ENCODE assay signal across 8 cellular contexts in the genomic region with DNA sequence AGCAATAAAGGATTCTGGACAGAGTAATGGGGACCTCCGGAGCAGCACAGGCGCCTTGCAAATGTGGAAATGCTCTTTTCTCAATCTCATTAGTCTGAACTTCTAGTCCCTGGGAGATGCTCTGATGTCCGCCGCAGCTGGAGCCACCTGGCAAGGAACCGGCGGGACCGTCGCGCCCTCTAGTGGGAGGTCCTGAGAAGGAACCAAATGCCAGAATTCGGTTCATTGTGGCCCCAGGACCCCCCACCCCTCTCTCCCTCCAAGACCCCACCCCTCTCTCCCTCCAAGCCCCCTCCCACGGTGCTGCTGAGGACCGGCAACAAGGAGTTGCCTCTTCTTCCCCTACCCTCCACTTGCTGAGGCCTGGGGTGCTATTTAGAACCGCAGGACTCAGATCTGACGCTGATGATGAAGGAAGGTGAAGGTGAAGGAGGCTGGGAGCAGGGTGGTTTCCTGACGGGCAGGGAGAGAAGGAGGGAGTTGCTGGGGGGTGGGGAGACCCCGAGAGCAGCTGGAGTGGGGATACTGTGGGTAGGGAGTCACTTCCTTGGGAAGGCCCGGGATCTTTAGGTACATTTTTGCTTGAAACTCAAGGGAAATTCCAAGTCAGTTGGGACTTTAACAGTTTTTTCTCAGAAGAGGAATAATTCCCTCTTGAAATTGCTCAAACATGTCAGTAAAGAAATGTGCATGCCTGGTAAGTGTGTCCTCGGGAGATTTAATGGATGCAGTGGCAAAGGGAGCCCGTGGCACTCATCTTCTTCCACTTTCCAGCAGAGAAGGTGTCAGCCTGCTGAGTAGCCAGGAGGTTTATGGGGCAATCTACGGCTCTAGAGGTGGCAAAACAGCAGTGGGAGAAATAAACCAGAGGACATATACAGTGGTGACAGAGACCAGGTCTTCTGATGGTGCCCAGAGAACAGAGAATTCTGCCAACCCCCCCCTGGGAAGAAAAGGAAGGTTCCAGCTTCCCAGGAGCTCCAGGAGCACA. TPM values are rescaled to one million over a fixed set of nuclear protein-coding genes. Genes with fewer than 3 reads are reported as not detected.
A peak's percentile ranks its signal among the peaks of the same experiment; 100 is the strongest.
DNase-seq lines count a peak whose midpoint lies in the region; ATAC-seq, FAIRE-seq and TF ChIP-seq lines count a peak whose summit lies in the region.

No MANE protein-coding gene starts in this region.

- no peaks in the 10 kb centered on the region for H3K36me3 Mint-ChIP-seq in CD8-positive, alpha-beta T cell

- peaks cover 7% of the 10 kb centered on the region for H3K4me1 Mint-ChIP-seq in CD8-positive, alpha-beta T cell (ENCODE audit: low read depth)

- FAIRE-seq in RCC 7860 (lab: Jason Lieb, UNC), result no peak

- H3K27me3 ChIP-seq in CD8-positive, alpha-beta T cell (ENCODE audit: insufficient read depth, low read length), result no peaks in the 10 kb centered on the region
- H3K27me3 ChIP-seq in parathyroid adenoma (ENCODE audit: control insufficient read depth, insufficient read depth, low read length) (no peaks in the 10 kb centered on the region), uterus (peaks cover 0 to 11% of the 10 kb centered on the region in 2 donors)

- CTCF ChIA-PET in CD8-positive, alpha-beta T cell (lab: Charles Lee), result interaction anchor here (0.7 to 6.0 kb wide), 15 partner anchors 9 to 540 kb away, joined by 3 to 48 read pairs (median 3); no protein-coding TSS in a partner anchor

- no peak overlapping the region for H3K4me3 ChIP-seq in CD8-positive, alpha-beta T cell (ENCODE audit: low read depth, low read length)
- H3K4me3 ChIP-seq in parathyroid adenoma (ENCODE audit: low read depth, low read length) (no peak overlapping the region), uterus (no peak overlapping the region)

- H3K27ac Mint-ChIP-seq in CD8-positive, alpha-beta T cell, result no peak overlapping the region

- H3K9me3 ChIP-seq in CD8-positive, alpha-beta T cell (ENCODE audit: low read length), result no peaks in the 10 kb centered on the region
- H3K9me3 ChIP-seq in parathyroid adenoma (ENCODE audit: control insufficient read depth, low read length) (no peaks in the 10 kb centered on the region), uterus (no peaks in the 10 kb centered on the region)

- no peak for TF ChIP-seq POLR2A in uterus (IDR thresholded peaks at IDR 0.05)

- POLR2A ChIA-PET in CD8-positive, alpha-beta T cell (lab: Charles Lee), result no interaction called here

- peaks cover 36% of the 10 kb centered on the region for H3K27me3 Mint-ChIP-seq in CD8-positive, alpha-beta T cell (ENCODE audit: low read depth)

- DNase-seq in CD8-positive, alpha-beta T cell, result peak; percentile 27 to 70 (median 54)
- DNase-seq in HuH-7.5 (ENCODE audit: low spot score) (peak; percentile 71), RCC 7860 (ENCODE audit: low spot score) (peak; percentile 5), activated gamma-delta T cell (lab: John Stamatoyannopoulos, UW) (peak; percentile 17), globus pallidus (ENCODE audit: low spot score) (peak; percentile 8), uterus (no peak)

- no peak overlapping the region for H3K9ac ChIP-seq in parathyroid adenoma

- H3K4me1 ChIP-seq in CD8-positive, alpha-beta T cell (ENCODE audit: insufficient read depth, low read length), result peaks cover 6% of the 10 kb centered on the region
- H3K4me1 ChIP-seq in parathyroid adenoma (peaks cover 43% of the 10 kb centered on the region), uterus (no peaks in the 10 kb centered on the region)

- no peaks in the 10 kb centered on the region for H3K36me3 ChIP-seq in CD8-positive, alpha-beta T cell (ENCODE audit: insufficient read depth, low read length)
- H3K36me3 ChIP-seq in parathyroid adenoma (ENCODE audit: control insufficient read depth, insufficient read depth, low read length) (no peaks in the 10 kb centered on the region), uterus (no peaks in the 10 kb centered on the region)

- peak overlapping the region; percentile 71 for H2AFZ ChIP-seq in parathyroid adenoma

- no peak overlapping the region for H3K27ac ChIP-seq in CD8-positive, alpha-beta T cell (ENCODE audit: low read depth, low read length)
- H3K27ac ChIP-seq in parathyroid adenoma (peak overlapping the region; percentile 99), uterus (no peak overlapping the region)

- intact Hi-C loops in CD8-positive, alpha-beta T cell (cut with DNase I, micrococcal nuclease), result loop anchor here (1.0 kb wide), 1 partner anchor 97 kb away; no protein-coding TSS in a partner anchor
- intact Hi-C loops in uterus (cut with DNase I; ENCODE audit: low total_unique reads), result no loop called here

- no peak overlapping the region for H3K4me2 ChIP-seq in parathyroid adenoma (ENCODE audit: low read length)

- TF ChIP-seq CTCF in CD8-positive, alpha-beta T cell (IDR thresholded peaks at IDR 0.05), result peak; percentile 69
- TF ChIP-seq CTCF in parathyroid adenoma (IDR thresholded peaks at IDR 0.05), result peak; percentile 88
- TF ChIP-seq CTCF in uterus (IDR thresholded peaks at IDR 0.05), result peak; percentile 33 to 51 (median 48)

- no peaks in the 10 kb centered on the region for H3K9me3 Mint-ChIP-seq in CD8-positive, alpha-beta T cell

- H3K79me2 ChIP-seq in parathyroid adenoma, result no peaks in the 10 kb centered on the region

- peak; percentile 45 for ATAC-seq in CD8-positive, alpha-beta T cell
- no peak for ATAC-seq in HG03521 (IDR thresholded peaks at IDR 0.05; ENCODE audit: unreplicated experiment)

- no peak overlapping the region for H3K4me3 Mint-ChIP-seq in CD8-positive, alpha-beta T cell

RNA-seq across cellular contexts. Expression of a gene that starts 42.6 kb away (rescaled TPM):
- under 1 TPM in 1 of 2 experiments, not detected in 1; 0.22 TPM for total RNA-seq in CD8-positive, alpha-beta T cell
- not detected for total RNA-seq in uterus

RNA-seq across cellular contexts. Expression of a gene that starts 52.4 kb away (rescaled TPM):
- 10 to 100 TPM; 19.1 to 19.3 TPM for total RNA-seq in CD8-positive, alpha-beta T cell
- 10 to 100 TPM; 28.3 to 42.1 (median 37.2) TPM for total RNA-seq in uterus

Comparison
In these comparisons a context has a peak if more than half of its experiments do, and no peak if none do; other contexts are left out.
1. DNase-seq: peak in CD8-positive, alpha-beta T cell (7 of 7), HuH-7.5 (single experiment), RCC 7860 (single experiment), activated gamma-delta T cell (single experiment) and globus pallidus (single experiment); none in uterus (0 of 2).
2. Peak in every context shown above with its lines, with median percentiles within 50 percentile points of each other: CTCF ChIP-seq.